ENCODE assay signal across 8 cellular contexts in the genomic region with DNA sequence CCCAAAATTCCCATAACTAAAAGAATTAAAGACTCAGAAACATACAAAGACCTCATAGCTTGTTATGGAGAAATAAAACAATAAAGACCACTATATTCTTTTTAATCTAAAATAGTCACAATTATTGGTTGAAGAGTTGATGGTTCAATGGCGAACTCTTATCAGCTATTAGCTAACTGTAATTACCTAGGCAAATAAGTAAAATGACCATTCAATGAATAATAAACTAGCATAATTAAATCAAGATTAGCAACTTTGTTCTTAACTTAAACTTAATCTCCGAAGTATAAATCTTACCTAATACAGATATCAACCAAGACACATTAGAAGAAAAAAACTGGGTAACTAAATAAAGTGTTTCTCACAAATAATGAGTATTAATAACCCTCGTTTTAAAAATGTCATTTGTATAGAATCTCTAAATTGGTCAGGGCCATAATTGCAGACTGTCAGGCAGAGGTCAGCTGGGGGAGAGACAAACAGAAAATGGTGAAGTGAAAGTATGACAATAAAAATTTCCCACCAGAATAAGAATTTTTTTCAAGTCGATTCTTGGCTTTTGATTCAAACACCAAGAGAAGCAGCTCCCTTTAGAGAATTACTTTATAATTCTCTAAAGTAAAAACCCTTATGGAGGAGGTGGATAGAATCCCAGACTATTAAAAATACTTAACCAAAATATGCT. TPM values are rescaled to one million over a fixed set of nuclear protein-coding genes. Genes with fewer than 3 reads are reported as not detected.
DNase-seq lines count a peak whose midpoint lies in the region; ATAC-seq and TF ChIP-seq lines count a peak whose summit lies in the region.

No MANE protein-coding gene starts in this region.

- H3K9me3 ChIP-seq in GM23248 (ENCODE audit: low read depth) (no peaks in the 10 kb centered on the region), SK-N-MC (ENCODE audit: low read depth, low read length) (no peaks in the 10 kb centered on the region), skeletal muscle tissue (ENCODE audit: control insufficient read depth in 3 of 3, low read length in 3 of 3) (no peaks in the 10 kb centered on the region)

- H3K27ac ChIP-seq in GM23248, result no peak overlapping the region
- peak overlapping the region; percentile 42; the same call in 1 of the 2 replicates for H3K27ac ChIP-seq in SK-N-MC
- H3K27ac ChIP-seq in skeletal muscle tissue (ENCODE audit: low read depth, low read length), result peak overlapping the region; percentile 68

- ATAC-seq in GM21515 (IDR thresholded peaks at IDR 0.05; ENCODE audit: unreplicated experiment), result no peak
- ATAC-seq in GM21447 (IDR thresholded peaks at IDR 0.05; ENCODE audit: unreplicated experiment), result no peak
- ATAC-seq in HG02763 (IDR thresholded peaks at IDR 0.05; ENCODE audit: unreplicated experiment), result no peak

- H3K4me2 ChIP-seq in GM23248 (ENCODE audit: unreplicated experiment), result peak overlapping the region; percentile 78

- DNase-seq in GM23248 (no peak), SK-N-MC (ENCODE audit: low read depth, low spot score) (no peak), foreskin fibroblast (no peak)
- no peak for DNase-seq in stimulated activated CD4-positive, alpha-beta T cell treated with anti-CD3 and anti-CD28 coated beads, Interleukin-2, amount 100 ng/mL, for 24 hours

- peak overlapping the region; percentile 76 for H3K9ac ChIP-seq in GM23248
- H3K9ac ChIP-seq in SK-N-MC (ENCODE audit: insufficient read length), result peak overlapping the region; percentile 80
- H3K9ac ChIP-seq in skeletal muscle tissue (ENCODE audit: low read depth in 1 of 3, low read length in 3 of 3), result peak overlapping the region; percentile 83 to 89 (median 85)

- peaks cover 11% of the 10 kb centered on the region for H3K4me1 ChIP-seq in GM23248 (ENCODE audit: insufficient read depth)
- H3K4me1 ChIP-seq in skeletal muscle tissue (ENCODE audit: control insufficient read depth in 3 of 3, insufficient read depth in 3 of 3, low read length in 3 of 3), result peaks cover 15 to 24% (median 15%) of the 10 kb centered on the region in 3 donors

- TF ChIP-seq CTCF in foreskin fibroblast (IDR thresholded peaks at IDR 0.05; ENCODE audit: low read depth, low read length), result no peak

- 50% methylated on average over 4 of the region's 4 CpGs for WGBS in GM23248 (ENCODE audit: low coverage in 1 of 2, low lambda C conversion rate in 2 of 2, missing lambda C conversion rate in 2 of 2), 2 experiments

- H3K4me3 ChIP-seq in GM23248 (peak overlapping the region; percentile 83), SK-N-MC (peak overlapping the region; percentile 98), foreskin fibroblast (ENCODE audit: low read depth in 1 of 2, low read length in 2 of 2) (peak overlapping the region; percentile 68 to 80), skeletal muscle tissue (ENCODE audit: low read length in 3 of 3) (peak overlapping the region; percentile 85 to 98 (median 86))

- peak overlapping the region; percentile 78 for H2AFZ ChIP-seq in GM23248

- in situ Hi-C loops in GM23248 (cut with MboI), result no loop called here

- no peaks in the 10 kb centered on the region for H3K9me2 ChIP-seq in GM23248 (ENCODE audit: insufficient read depth)

- no peaks in the 10 kb centered on the region for H4K20me1 ChIP-seq in GM23248 (ENCODE audit: insufficient read depth)

- H3K27me3 ChIP-seq in GM23248 (replicated peaks; ENCODE audit: insufficient read depth) (no peaks in the 10 kb centered on the region), skeletal muscle tissue (ENCODE audit: control insufficient read depth in 3 of 3, insufficient read depth in 3 of 3, low read length in 3 of 3) (no peaks in the 10 kb centered on the region)

- H3K36me3 ChIP-seq in GM23248 (ENCODE audit: low read depth) (no peaks in the 10 kb centered on the region), SK-N-MC (ENCODE audit: insufficient read depth, low read length) (no peaks in the 10 kb centered on the region), skeletal muscle tissue (ENCODE audit: control insufficient read depth in 3 of 3, insufficient read depth in 3 of 3, low read length in 3 of 3) (peaks cover 0 to 5% (median 0%) of the 10 kb centered on the region in 3 donors)

- H3K79me2 ChIP-seq in GM23248 (ENCODE audit: insufficient read depth), result peaks cover 36% of the 10 kb centered on the region

- 0 out of 2 replicates have a peak, but pooled peaks cover 11% of the 10 kb centered on the region for H3F3A ChIP-seq in GM23248 (ENCODE audit: insufficient read depth)

RNA-seq across cellular contexts. Expression of gene FKBP5, which starts 1.7 kb away (rescaled TPM):
- total RNA-seq in GM23248 (2014; rRNA removed; shearing (Covaris generic)), result 1.9 and 3.6 TPM in 2 replicates
- polyA plus RNA-seq in GM23248 (2016; fragmentation: Nextera tagmentation; extraction: Ambion mirVana), result 6.3 and 6.9 TPM in 2 replicates
- total RNA-seq in skeletal muscle tissue, result 6.8 TPM

RNA-seq across cellular contexts. Expression of gene ARMC12, which starts 49.8 kb away (rescaled TPM):
- not detected in 2 replicates for total RNA-seq in GM23248 (2014; rRNA removed; shearing (Covaris generic))
- polyA plus RNA-seq in GM23248 (2016; fragmentation: Nextera tagmentation; extraction: Ambion mirVana), result 0.15 and 0.26 TPM in 2 replicates
- total RNA-seq in skeletal muscle tissue, result 0.52 TPM
